ENCODE assay signal across 21 cellular contexts in the genomic region with DNA sequence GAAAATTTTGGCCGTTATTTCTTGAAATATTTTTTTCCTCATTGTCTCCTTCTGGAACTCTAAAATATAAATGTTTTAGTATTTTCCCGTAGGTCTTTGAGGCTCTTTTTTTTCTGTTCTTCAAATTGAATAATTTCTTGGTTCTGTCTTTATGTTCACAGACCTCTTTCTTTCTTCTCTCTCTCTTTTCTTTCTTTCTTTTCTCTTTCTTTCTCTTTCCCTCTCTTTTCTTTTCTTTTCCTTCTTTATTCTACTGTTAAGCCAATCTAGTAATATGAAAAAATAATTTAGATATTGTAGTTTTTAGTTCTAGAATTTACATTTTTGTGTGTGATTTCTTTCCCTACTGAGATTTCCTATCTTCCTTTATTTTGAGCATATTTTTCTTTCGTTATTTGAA. TPM values are rescaled to one million over a fixed set of nuclear protein-coding genes. Genes with fewer than 3 reads are reported as not detected.
DNase-seq lines count a peak whose midpoint lies in the region; ATAC-seq, FAIRE-seq and TF ChIP-seq lines count a peak whose summit lies in the region.
"Had no signal": no experiment of that assay in that cellular context is flagged by ENCODE, and none has a peak within 500 bp of the region (broad histone marks: within the 10 kb centered on the region; RNA-seq: fewer than 3 reads in every experiment).

No MANE protein-coding gene starts in this region.

- intact Hi-C loops in K562 (cut with micrococcal nuclease) = no loop called here
- intact Hi-C loops in colonic mucosa (cut with DNase I) = no loop called here
- intact Hi-C loops in breast epithelium (cut with DNase I; ENCODE audit: low total_unique reads) = no loop called here

- 71% methylated on average over 3 of the region's 3 CpGs for WGBS in K562 (ENCODE audit: insufficient coverage, low coverage, missing lambda C conversion rate)

- H2AFZ ChIP-seq in OCI-LY1 (ENCODE audit: low read length) = no peak overlapping the region
- no peak overlapping the region for H2AFZ ChIP-seq in K562 (ENCODE audit: low read depth, low read length)
- H2AFZ ChIP-seq in neural progenitor cell (replicated peaks) = no peak overlapping the region

- H3K9me1 ChIP-seq in K562 (ENCODE audit: control insufficient read depth, insufficient read depth, low read length) = peaks cover 4% of the 10 kb centered on the region

- TF ChIP-seq CTCF in OCI-LY1 (IDR thresholded peaks at IDR 0.05; ENCODE audit: low read length) (no peak), K562 (IDR thresholded peaks at IDR 0.05 in 2 of 3, conservative IDR thresholded peaks at IDR 0.05 in 1 of 3; ENCODE audit: insufficient read depth in 2 of 3, low read depth in 1 of 3, low read length in 3 of 3) (no peak), neural progenitor cell (IDR thresholded peaks at IDR 0.05) (no peak), colonic mucosa (IDR thresholded peaks at IDR 0.05) (no peak), breast epithelium (IDR thresholded peaks at IDR 0.05) (no peak)

- FAIRE-seq in G401.6 (lab: Jason Lieb, UNC) = peak; percentile 68
- FAIRE-seq in K562 (lab: Jason Lieb, UNC) = no peak
- FAIRE-seq: GM12878 had no signal

- H3K27me3 Mint-ChIP-seq in neural progenitor cell (ENCODE audit: insufficient read depth, low read depth) = peaks cover 2% of the 10 kb centered on the region

- peaks cover 83% of the 10 kb centered on the region for H3K4me1 ChIP-seq in OCI-LY1 (ENCODE audit: insufficient read depth, low read length, severe bottlenecking)
- no peaks in the 10 kb centered on the region; a peak in 1 of 5 replicates for H3K4me1 ChIP-seq in K562 (replicated peaks in 1 of 2; ENCODE audit: control insufficient read depth in 2 of 2, insufficient read depth in 2 of 2, low read length in 2 of 2)
- H3K4me1 ChIP-seq in neural progenitor cell = peaks cover 3% of the 10 kb centered on the region
- no peaks in the 10 kb centered on the region for H3K4me1 ChIP-seq in colonic mucosa
- H3K4me1 ChIP-seq in breast epithelium = no peaks in the 10 kb centered on the region
- H3K4me1 ChIP-seq: BE2C had no signal

- H3K27ac ChIP-seq in OCI-LY1 (ENCODE audit: low read depth, low read length, poor library complexity, severe bottlenecking) (peak overlapping the region; percentile 77), K562 (ENCODE audit: extremely low read depth, low read depth, low read length) (no peak overlapping the region), neural progenitor cell (peak overlapping the region; percentile 9), colonic mucosa (no peak overlapping the region), breast epithelium (no peak overlapping the region)

- no peak overlapping the region for H3K27ac Mint-ChIP-seq in neural progenitor cell
- H3K27ac Mint-ChIP-seq: CD4-positive, CD25-positive, alpha-beta regulatory T cell had no signal

- H3K9ac ChIP-seq in OCI-LY1 (ENCODE audit: low read length) (peak overlapping the region; percentile 31; the same call in 1 of the 2 replicates), K562 (ENCODE audit: insufficient read depth in 1 of 2, low read depth in 2 of 2, low read length in 2 of 2) (no peak overlapping the region), neural progenitor cell (no peak overlapping the region), colonic mucosa (ENCODE audit: low read depth in 2 of 2, low read length in 2 of 2) (no peak overlapping the region)

- POLR2A ChIA-PET in K562 (lab: Yijun Ruan, JAX) = interaction anchor here (0.6 to 3.9 kb wide), 5 partner anchors 9 to 26 kb away, joined by 3 to 24 read pairs (median 3); no protein-coding TSS in a partner anchor

- ATAC-seq in K562 = no peak
- no peak for ATAC-seq in HG02938 (IDR thresholded peaks at IDR 0.05; ENCODE audit: unreplicated experiment)
- ATAC-seq: SK-N-SH treated with all-trans-retinoic acid at 6 μM for 48 hours had no signal

- peaks cover 4% of the 10 kb centered on the region; the same call in 1 of the 2 replicates for H3K36me3 ChIP-seq in OCI-LY1 (ENCODE audit: insufficient read depth, low read length)
- no peaks in the 10 kb centered on the region for H3K36me3 ChIP-seq in K562 (ENCODE audit: control insufficient read depth, insufficient read depth, low read length)
- H3K36me3 ChIP-seq in neural progenitor cell = no peaks in the 10 kb centered on the region
- no peaks in the 10 kb centered on the region for H3K36me3 ChIP-seq in colonic mucosa
- H3K36me3 ChIP-seq in breast epithelium = no peaks in the 10 kb centered on the region
- H3K36me3 ChIP-seq: BE2C had no signal

- H3K9me2 ChIP-seq in OCI-LY1 (ENCODE audit: low read depth, low read length) = no peaks in the 10 kb centered on the region

- CTCF ChIA-PET in K562 (lab: Yijun Ruan, JAX; ENCODE audit: low intra/inter-chr PET ratio) = no interaction called here

- H3K27me3 ChIP-seq in OCI-LY1 (ENCODE audit: insufficient read depth, low read length) (no peaks in the 10 kb centered on the region), K562 (ENCODE audit: control insufficient read depth in 2 of 2, insufficient read depth in 2 of 2, low read length in 2 of 2) (no peaks in the 10 kb centered on the region), neural progenitor cell (no peaks in the 10 kb centered on the region), colonic mucosa (no peaks in the 10 kb centered on the region), breast epithelium (no peaks in the 10 kb centered on the region)
- H3K27me3 ChIP-seq: BE2C had no signal

- no peak for TF ChIP-seq EP300 in K562 (IDR thresholded peaks at IDR 0.05; ENCODE audit: low read length)

- no peak overlapping the region for H3K4me3 ChIP-seq in OCI-LY1 (ENCODE audit: low read depth, low read length, poor library complexity, severe bottlenecking)
- H3K4me3 ChIP-seq in K562 = no peak overlapping the region
- H3K4me3 ChIP-seq in neural progenitor cell = no peak overlapping the region
- no peak overlapping the region for H3K4me3 ChIP-seq in colonic mucosa
- H3K4me3 ChIP-seq in breast epithelium = no peak overlapping the region
- H3K4me3 ChIP-seq: GM12878 had no signal

- H4K20me1 ChIP-seq in OCI-LY1 (ENCODE audit: insufficient read depth, low read length) = no peaks in the 10 kb centered on the region
- H4K20me1 ChIP-seq in K562 (replicated peaks; ENCODE audit: control insufficient read depth, insufficient read depth, low read length) = no peaks in the 10 kb centered on the region; the same call in 1 of the 2 replicates
- H4K20me1 ChIP-seq in neural progenitor cell (ENCODE audit: low read depth) = peaks cover 86% of the 10 kb centered on the region

- H3K4me1 Mint-ChIP-seq in neural progenitor cell = peaks cover 14% of the 10 kb centered on the region
- H3K4me1 Mint-ChIP-seq: CD4-positive, CD25-positive, alpha-beta regulatory T cell had no signal

- no peaks in the 10 kb centered on the region for H3K9me3 ChIP-seq in OCI-LY1 (ENCODE audit: low read length)
- H3K9me3 ChIP-seq in K562 (replicated peaks; ENCODE audit: control insufficient read depth, insufficient read depth, low read depth, low read length) = no peaks in the 10 kb centered on the region
- no peaks in the 10 kb centered on the region for H3K9me3 ChIP-seq in neural progenitor cell (ENCODE audit: low read depth)
- H3K9me3 ChIP-seq in colonic mucosa = no peaks in the 10 kb centered on the region
- H3K9me3 ChIP-seq in breast epithelium = no peaks in the 10 kb centered on the region
- H3K9me3 ChIP-seq: BE2C had no signal

- in situ Hi-C loops in K562 (cut with MboI) = no loop called here

- no peak overlapping the region for H3K4me3 Mint-ChIP-seq in neural progenitor cell
- H3K4me3 Mint-ChIP-seq: CD4-positive, CD25-positive, alpha-beta regulatory T cell; H9 had no signal

- H3K79me2 ChIP-seq in OCI-LY1 (ENCODE audit: insufficient read depth, low read length) = peaks cover 97% of the 10 kb centered on the region
- H3K79me2 ChIP-seq in K562 (ENCODE audit: control insufficient read depth, insufficient read depth, low read length) = peaks cover 37% of the 10 kb centered on the region
- H3K79me2 ChIP-seq in neural progenitor cell (ENCODE audit: low read depth) = peaks cover 100% of the 10 kb centered on the region

- no peaks in the 10 kb centered on the region for H3K9me3 Mint-ChIP-seq in neural progenitor cell
- H3K9me3 Mint-ChIP-seq: H9 had no signal

- no peak for TF ChIP-seq RAD21 in K562 (CRISPR knock-in tag; conservative IDR thresholded peaks at IDR 0.05 in 1 of 2, IDR thresholded peaks at IDR 0.05 in 1 of 2)

- no TSS peak for BruUV-seq in K562 (replicated peaks; lab: Mats Ljungman, UMichigan)

- H3F3A ChIP-seq in OCI-LY1 (ENCODE audit: insufficient read depth, low read length) (no peaks in the 10 kb centered on the region), neural progenitor cell (ENCODE audit: low read depth) (peaks cover 6% of the 10 kb centered on the region)

- no peak for TF ChIP-seq POLR2A in K562 (conservative IDR thresholded peaks at IDR 0.05)
- TF ChIP-seq POLR2A in breast epithelium (IDR thresholded peaks at IDR 0.05) = no peak

- peak overlapping the region; percentile 26; the same call in 1 of the 2 replicates for H3K4me2 ChIP-seq in OCI-LY1 (ENCODE audit: low read length)
- no peak overlapping the region for H3K4me2 ChIP-seq in K562 (ENCODE audit: insufficient read depth, low read length)
- no peak overlapping the region for H3K4me2 ChIP-seq in neural progenitor cell

- no peak for DNase-seq in K562 (ENCODE audit: extremely low read depth in 1 of 4, low spot score in 3 of 4)
- DNase-seq in neural progenitor cell (ENCODE audit: low spot score) = no peak
- DNase-seq in colonic mucosa = no peak
- no peak for DNase-seq in breast epithelium (ENCODE audit: low spot score in 2 of 2)
- no peak for DNase-seq in SW 1271 (lab: John Stamatoyannopoulos, UW)
- DNase-seq: BE2C; CD4-positive, CD25-positive, alpha-beta regulatory T cell; COR-L47; DMS153; H9; NCI-H1105; NCI-H2081; NCI-H446 treated with DMSO at 0.1 percent for 48 hours; NCI-H69; OCI-M1; SHP77 had no signal

- peaks cover 17% of the 10 kb centered on the region for H3K36me3 Mint-ChIP-seq in neural progenitor cell
- H3K36me3 Mint-ChIP-seq: CD4-positive, CD25-positive, alpha-beta regulatory T cell had no signal

RNA-seq across cellular contexts. Expression of a gene that starts 30.1 kb away (rescaled TPM):
- 12.8 and 26.9 TPM in 2 replicates for total RNA-seq in K562 (2011; cell fraction: chromatin; rRNA removed; ENCODE audit: low replicate concordance)
- total RNA-seq in K562 (2011; cell fraction: nucleolus; rRNA removed) = 9.8 and 13.6 TPM in 2 replicates
- total RNA-seq in K562 (2011; cell fraction: nucleoplasm; rRNA removed) = 20.3 and 22.9 TPM in 2 replicates
- total RNA-seq in K562 (2014; rRNA removed) (31.8 and 34.6 TPM in 2 replicates), K562 (2014; rRNA removed; fragmentation: Illumina TruSeq; extraction: Trizol) (58.3 and 71.7 TPM in 2 replicates), K562 (2015; rRNA removed; fragmentation: Illumina TruSeq; extraction: Trizol) (35.6 and 39.1 TPM in 2 replicates), K562 (2021) (64.5 and 67.5 TPM in 2 replicates), neural progenitor cell (ENCODE audit: low replicate concordance) (185 and 263 TPM in 2 replicates), colonic mucosa (10 to 100 TPM; 38.0 to 84.8 TPM), breast epithelium (100 to 1,000 TPM; 162 to 217 (median 196) TPM)
- polyA plus RNA-seq in K562 (2011; rRNA removed) (21.0 and 22.9 TPM in 2 replicates), K562 (2014; fragmentation: Illumina TruSeq; extraction: Trizol) (52.6 and 58.3 TPM in 2 replicates), K562 (2014; fragmentation: Nextera tagmentation; extraction: Ambion mirVana) (10 to 100 TPM; 16.0 to 18.9 TPM), K562 (2014; rRNA removed) (33.8 and 38.4 TPM in 2 replicates)
- polyA plus RNA-seq in K562 (2011; cell fraction: cytosol; rRNA removed) = 7.4 and 14.6 TPM in 2 replicates
- 6.9 and 12.6 TPM in 2 replicates for polyA plus RNA-seq in K562 (2011; cell fraction: nucleus; rRNA removed)
- 37.3 and 89.5 TPM in 2 replicates for polyA plus RNA-seq in K562 (2012)
- polyA minus RNA-seq in K562 (2011; rRNA and poly(A)+ RNA removed) = 15.9 and 25.4 TPM in 2 replicates
- 13.6 and 16.5 TPM in 2 replicates for polyA minus RNA-seq in K562 (2011; cell fraction: cytosol; rRNA and poly(A)+ RNA removed)
- polyA minus RNA-seq in K562 (2011; cell fraction: nucleus; rRNA and poly(A)+ RNA removed) = 8.1 and 16.3 TPM in 2 replicates

Comparison
In these comparisons a context has a peak if more than half of its experiments do, and no peak if none do; other contexts are left out.
1. H3K27ac ChIP-seq: peak in OCI-LY1 (single experiment) and neural progenitor cell (single experiment); none in K562 (single experiment), colonic mucosa (single experiment) and breast epithelium (0 of 2).